Comparison of ENCODE assay signal across 26 cellular contexts in genomic region chr7:24865994-24866615, GRCh38.
DNase-seq lines count a peak whose midpoint lies in the region; ATAC-seq and TF ChIP-seq lines count a peak whose summit lies in the region.
"Had no signal": no experiment of that assay in that cellular context is flagged by ENCODE, and none has a peak within 500 bp of the region (broad histone marks: within the 10 kb centered on the region; RNA-seq: fewer than 3 reads in every experiment).

No MANE protein-coding gene starts in this region.

- no peaks in the 10 kb centered on the region for H3K27me3 ChIP-seq in brain microvascular endothelial cell (replicated peaks)
- H3K27me3 ChIP-seq: ascending aorta, gastroesophageal sphincter had no signal

- no peaks in the 10 kb centered on the region for H3K27me3 Mint-ChIP-seq in activated CD4-positive, alpha-beta T cell treated with anti-CD3 and anti-CD28 coated beads for 36 hours
- no peaks in the 10 kb centered on the region for H3K27me3 Mint-ChIP-seq in activated T-cell treated with anti-CD3 and anti-CD28 coated beads, Interleukin-2, amount 50 U/mL, for 4 hours (ENCODE audit: low read depth)
- H3K27me3 Mint-ChIP-seq: T-helper 17 cell had no signal

- H3K27ac ChIP-seq in brain microvascular endothelial cell: no peak overlapping the region
- H3K27ac ChIP-seq: ascending aorta, gastroesophageal sphincter, parathyroid adenoma had no signal

- intact Hi-C loops in activated CD4-positive, alpha-beta T cell treated with anti-CD3 and anti-CD28 coated beads for 36 hours (cut with DNase I, micrococcal nuclease): loop anchor here (1.0 to 5.0 kb wide), 10 partner anchors 11 to 252 kb away; partner anchors contain the start of gene OSBPL3 (in 1 of the 2)

- H3K4me1 Mint-ChIP-seq in activated CD4-positive, alpha-beta T cell treated with anti-CD3 and anti-CD28 coated beads for 36 hours: peaks cover 37% of the 10 kb centered on the region
- H3K4me1 Mint-ChIP-seq in activated T-cell treated with anti-CD3 and anti-CD28 coated beads, Interleukin-2, amount 50 U/mL, for 4 hours (ENCODE audit: low read depth): peaks cover 30% of the 10 kb centered on the region
- H3K4me1 Mint-ChIP-seq: nephron had no signal

- peak overlapping the region; percentile 85 for H3K27ac Mint-ChIP-seq in activated CD4-positive, alpha-beta T cell treated with anti-CD3 and anti-CD28 coated beads for 36 hours
- H3K27ac Mint-ChIP-seq: nephron, T-helper 17 cell, WTC11 had no signal

- CTCF ChIA-PET in activated CD4-positive, alpha-beta T cell treated with anti-CD3 and anti-CD28 coated beads for 36 hours (lab: Charles Lee): interaction anchor here (0.6 to 1.1 kb wide), 4 partner anchors 55 to 93 kb away, joined by 3 read pairs; no protein-coding TSS in a partner anchor

- peak; percentile 69 for DNase-seq in activated CD4-positive, alpha-beta T cell treated with anti-CD3 and anti-CD28 coated beads for 36 hours
- no peak for DNase-seq in activated CD4-positive, alpha-beta T cell treated with anti-CD3 and anti-CD28 coated beads for 1 hour
- peak; percentile 62 for DNase-seq in CD1c-positive myeloid dendritic cell (ENCODE audit: extremely low spot score)
- DNase-seq in activated T-cell treated with anti-CD3 and anti-CD28 coated beads, Interleukin-2, amount 50 U/mL, for 4 hours: no peak
- DNase-seq in stimulated activated CD4-positive, alpha-beta T cell treated with anti-CD3 and anti-CD28 coated beads, Interleukin-1b, Interleukin-23, amount 100 ng/mL, for 48 hours: peak; percentile 62
- DNase-seq in NCI-H446 (lab: John Stamatoyannopoulos, UW): no peak
- DNase-seq in NCI-H1694 (lab: John Stamatoyannopoulos, UW): no peak
- no peak for DNase-seq in brain microvascular endothelial cell
- DNase-seq: 8988T; activated effector memory CD4-positive, alpha-beta T cell treated with Interleukin-2 at 50 U/mL for 16 hours; Caco-2; effector CD8-positive, alpha-beta T cell; IMR-90; mesenchymal stem cell; MM.1S; NCI-H1436 treated with DMSO at 0.1 percent for 48 hours; NCI-H2227 treated with DMSO at 0.1 percent for 48 hours; NCI-H82; OCI-M1; T-helper 17 cell had no signal

- H3K4me3 ChIP-seq in brain microvascular endothelial cell (ENCODE audit: low read depth, low read length): no peak overlapping the region
- H3K4me3 ChIP-seq: ascending aorta, gastroesophageal sphincter had no signal

- POLR2A ChIA-PET in activated CD4-positive, alpha-beta T cell treated with anti-CD3 and anti-CD28 coated beads for 36 hours (lab: Charles Lee): no interaction called here

- TF ChIP-seq CTCF in brain microvascular endothelial cell (IDR thresholded peaks at IDR 0.05; ENCODE audit: low read depth, low read length, missing control alignments): no peak

- in situ Hi-C loops in brain microvascular endothelial cell (cut with HindIII; ENCODE audit: low pct_ligation_motif_present, low sequenced_read_pairs): no loop called here

- no peaks in the 10 kb centered on the region for H3K9me3 Mint-ChIP-seq in activated CD4-positive, alpha-beta T cell treated with anti-CD3 and anti-CD28 coated beads for 36 hours (ENCODE audit: low read depth)
- no peaks in the 10 kb centered on the region for H3K9me3 Mint-ChIP-seq in activated T-cell treated with anti-CD3 and anti-CD28 coated beads, Interleukin-2, amount 50 U/mL, for 4 hours
- H3K9me3 Mint-ChIP-seq: nephron had no signal

- H3K36me3 Mint-ChIP-seq in activated CD4-positive, alpha-beta T cell treated with anti-CD3 and anti-CD28 coated beads for 36 hours (ENCODE audit: low read depth): peaks cover 73% of the 10 kb centered on the region
- peaks cover 61% of the 10 kb centered on the region for H3K36me3 Mint-ChIP-seq in activated T-cell treated with anti-CD3 and anti-CD28 coated beads, Interleukin-2, amount 50 U/mL, for 4 hours (ENCODE audit: insufficient read depth)

- peak overlapping the region; percentile 14 for H3K4me3 Mint-ChIP-seq in activated CD4-positive, alpha-beta T cell treated with anti-CD3 and anti-CD28 coated beads for 36 hours
- H3K4me3 Mint-ChIP-seq in activated T-cell treated with anti-CD3 and anti-CD28 coated beads, Interleukin-2, amount 50 U/mL, for 4 hours: peak overlapping the region; percentile 29
- H3K4me3 Mint-ChIP-seq: nephron, T-helper 17 cell, WTC11 had no signal

- H3K36me3 ChIP-seq in brain microvascular endothelial cell (replicated peaks): peaks cover 9% of the 10 kb centered on the region
- H3K36me3 ChIP-seq: ascending aorta had no signal

- peak; percentile 87 for ATAC-seq in activated CD4-positive, alpha-beta T cell treated with anti-CD3 and anti-CD28 coated beads for 36 hours
- ATAC-seq in activated T-cell treated with anti-CD3 and anti-CD28 coated beads, Interleukin-2, amount 50 U/mL, for 4 hours: peak; percentile 87 to 89
- ATAC-seq: esophagus mucosa, gastroesophageal sphincter, T-helper 17 cell, WTC11 had no signal

Comparison
In these comparisons a context has a peak if more than half of its experiments do, and no peak if none do; other contexts are left out.
1. DNase-seq: peak in activated CD4-positive, alpha-beta T cell treated with anti-CD3 and anti-CD28 coated beads for 36 hours (single experiment), CD1c-positive myeloid dendritic cell (single experiment) and stimulated activated CD4-positive, alpha-beta T cell treated with anti-CD3 and anti-CD28 coated beads, Interleukin-1b, Interleukin-23, amount 100 ng/mL, for 48 hours (single experiment); none in activated CD4-positive, alpha-beta T cell treated with anti-CD3 and anti-CD28 coated beads for 1 hour (single experiment), activated T-cell treated with anti-CD3 and anti-CD28 coated beads, Interleukin-2, amount 50 U/mL, for 4 hours (single experiment), NCI-H446 (0 of 2), NCI-H1694 (single experiment) and brain microvascular endothelial cell (single experiment).